In genomic region chr6:159700970-159701369, GRCh38 we compare ENCODE assay signal across 13 cellular contexts. TPM values are rescaled to one million over a fixed set of nuclear protein-coding genes. Genes with fewer than 3 reads are reported as not detected.
DNase-seq lines count a peak whose midpoint lies in the region; ATAC-seq and TF ChIP-seq lines count a peak whose summit lies in the region.
"Had no signal": no experiment of that assay in that cellular context is flagged by ENCODE, and none has a peak within 500 bp of the region (broad histone marks: within the 10 kb centered on the region; RNA-seq: fewer than 3 reads in every experiment).

No MANE protein-coding gene starts in this region.

- H3K36me3 ChIP-seq in esophagus (ENCODE audit: control insufficient read depth in 2 of 2, insufficient read depth in 2 of 2, low read length in 1 of 2) = no peaks in the 10 kb centered on the region
- H3K36me3 ChIP-seq: SJSA1 had no signal

- H3K27me3 ChIP-seq in esophagus (ENCODE audit: control insufficient read depth in 1 of 2, insufficient read depth in 2 of 2, low read length in 2 of 2) = no peaks in the 10 kb centered on the region
- H3K27me3 ChIP-seq: SJSA1, testis had no signal

- TF ChIP-seq CTCF in CD14-positive monocyte (IDR thresholded peaks at IDR 0.05) (no peak), progenitor cell of endocrine pancreas (IDR thresholded peaks at IDR 0.05; ENCODE audit: unreplicated experiment) (no peak)

- H3K27ac Mint-ChIP-seq in CD14-positive monocyte (peak overlapping the region; percentile 18 to 96 (median 76)), progenitor cell of endocrine pancreas (peak overlapping the region; percentile 77)

- no peaks in the 10 kb centered on the region for H3K4me1 ChIP-seq in esophagus (ENCODE audit: control insufficient read depth in 2 of 2, insufficient read depth in 2 of 2, low read length in 1 of 2)
- H3K4me1 ChIP-seq: testis had no signal

- H3K27me3 Mint-ChIP-seq in CD14-positive monocyte (ENCODE audit: low read depth in 3 of 3) (peaks cover 0 to 1% (median 0%) of the 10 kb centered on the region in 3 donors), progenitor cell of endocrine pancreas (no peaks in the 10 kb centered on the region)

- H3K36me3 Mint-ChIP-seq in CD14-positive monocyte = peaks cover 9 to 12% of the 10 kb centered on the region in 2 donors
- H3K36me3 Mint-ChIP-seq in progenitor cell of endocrine pancreas (ENCODE audit: insufficient read depth) = peaks cover 8% of the 10 kb centered on the region

- intact Hi-C loops in CD14-positive monocyte (cut with micrococcal nuclease) = no loop called here

- no peak overlapping the region for H3K4me3 ChIP-seq in esophagus (ENCODE audit: low read depth in 1 of 2, low read length in 2 of 2)
- H3K4me3 ChIP-seq: SJSA1, testis had no signal

- H3K27ac ChIP-seq in esophagus (ENCODE audit: low read depth in 2 of 2, low read length in 1 of 2) = peak overlapping the region; percentile 19 to 78
- H3K27ac ChIP-seq in caudate nucleus (ENCODE audit: low read depth, low read length) = no peak overlapping the region
- H3K27ac ChIP-seq: SJSA1, testis had no signal

- H3K4me1 Mint-ChIP-seq in CD14-positive monocyte = peaks cover 22% of the 10 kb centered on the region
- H3K4me1 Mint-ChIP-seq in progenitor cell of endocrine pancreas (ENCODE audit: low read depth) = peaks cover 3% of the 10 kb centered on the region

- WGBS in esophagus, 2 donors = 33 to 35% methylated on average over 1 of the region's 1 CpG

- peaks cover 0 to 11% (median 7%) of the 10 kb centered on the region in 7 donors for H3K9me3 Mint-ChIP-seq in CD14-positive monocyte
- peaks cover 7% of the 10 kb centered on the region for H3K9me3 Mint-ChIP-seq in progenitor cell of endocrine pancreas (ENCODE audit: low read depth)

- peaks cover 0 to 5% of the 10 kb centered on the region in 2 donors for H3K9me3 ChIP-seq in esophagus (ENCODE audit: control insufficient read depth in 2 of 2, insufficient read depth in 1 of 2, low read depth in 1 of 2, low read length in 1 of 2)
- H3K9me3 ChIP-seq: SJSA1, testis had no signal

- H3K4me3 Mint-ChIP-seq in CD14-positive monocyte = no peak overlapping the region
- no peak overlapping the region for H3K4me3 Mint-ChIP-seq in progenitor cell of endocrine pancreas (ENCODE audit: low read depth)

- no peak for ATAC-seq in HG03442 (IDR thresholded peaks at IDR 0.05; ENCODE audit: unreplicated experiment)

- DNase-seq in CD14-positive monocyte (ENCODE audit: low spot score) = no peak
- DNase-seq in NCI-H460 (ENCODE audit: extremely low read depth, low read depth) = peak; percentile 9
- DNase-seq in progenitor cell of endocrine pancreas (ENCODE audit: low spot score, unreplicated experiment) = no peak
- DNase-seq in caudate nucleus (lab: John Stamatoyannopoulos, UW) = no peak
- no peak for DNase-seq in NCI-H510A (lab: John Stamatoyannopoulos, UW)
- no peak for DNase-seq in DMS153 (lab: John Stamatoyannopoulos, UW)
- DNase-seq: activated CD4-positive, alpha-beta T cell treated with anti-CD3 and anti-CD28 coated beads, Interleukin-2, amount 50 U/mL, for 4 hours; anterior cingulate cortex; NCI-H1436; testis had no signal

RNA-seq across cellular contexts. Expression of gene SOD2, which starts 7.9 kb away (rescaled TPM):
- 100 to 1,000 TPM; 447 to 569 TPM for polyA plus RNA-seq in CD14-positive monocyte
- total RNA-seq in NCI-H460 (2014; rRNA removed; shearing (Covaris generic)) = 125 and 135 TPM in 2 replicates
- polyA plus RNA-seq in NCI-H460 (2014; cell fraction: nucleus; rRNA removed) = 75.0 and 75.9 TPM in 2 replicates
- 100 to 1,000 TPM in 1 of 2 donors, 10 to 100 TPM in 1; 79.1 to 167 TPM for polyA plus RNA-seq in esophagus
- 64.8 and 68.9 TPM in 2 replicates for total RNA-seq in progenitor cell of endocrine pancreas

RNA-seq across cellular contexts. Expression of gene WTAP, which starts 26.3 kb away (rescaled TPM):
- polyA plus RNA-seq in CD14-positive monocyte = 10 to 100 TPM; 94.7 to 95.9 TPM
- 57.4 and 65.7 TPM in 2 replicates for total RNA-seq in NCI-H460 (2014; rRNA removed; shearing (Covaris generic))
- 30.1 and 36.5 TPM in 2 replicates for polyA plus RNA-seq in NCI-H460 (2014; cell fraction: nucleus; rRNA removed)
- polyA plus RNA-seq in esophagus = 10 to 100 TPM; 55.8 to 75.6 TPM
- 126 and 131 TPM in 2 replicates for total RNA-seq in progenitor cell of endocrine pancreas
